Comparison of ENCODE assay signal across 30 cellular contexts in the genomic region with DNA sequence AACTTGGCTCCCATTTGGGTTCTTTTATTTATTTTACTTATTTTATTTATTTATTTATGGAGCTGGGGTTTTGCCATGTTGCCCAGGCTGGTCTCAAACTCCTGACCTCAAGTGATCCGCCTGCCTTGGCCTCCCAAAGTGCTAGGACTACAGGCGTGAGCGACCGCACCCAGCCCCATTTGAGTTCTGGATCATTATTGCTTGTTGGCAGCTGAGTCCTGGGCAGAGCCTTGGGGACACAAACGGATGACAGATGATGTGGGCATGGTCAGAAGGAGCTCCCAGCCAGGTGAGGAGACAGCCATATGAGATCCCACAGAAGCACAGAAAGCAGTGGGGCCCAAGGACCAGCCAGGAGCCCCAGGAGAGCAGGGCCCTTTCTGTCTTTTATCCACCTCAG.
"Had no signal": no experiment of that assay in that cellular context is flagged by ENCODE, and none has a peak within 500 bp of the region (broad histone marks: within the 10 kb centered on the region; RNA-seq: fewer than 3 reads in every experiment).

No MANE protein-coding gene starts in this region.

- DNase-seq: activated CD4-positive, alpha-beta memory T cell treated with anti-CD3 and anti-CD28 coated beads for 36 hours; activated CD4-positive, alpha-beta T cell treated with anti-CD3 and anti-CD28 coated beads for 36 hours; activated CD4-positive, alpha-beta T cell treated with anti-CD3 and anti-CD28 coated beads, Interleukin-2, amount 10 ng/mL, durations not matched to agents 24 days and 14 days; activated CD4-positive, CD25-positive, alpha-beta regulatory T cell; activated CD4-positive, CD25-positive, alpha-beta regulatory T cell treated with anti-CD3 and anti-CD28 coated beads, Interleukin-2, amount 50 U/mL, for 72 hours; activated CD8-positive, alpha-beta memory T cell treated with anti-CD3 and anti-CD28 coated beads, Interleukin-2, amount 10 ng/mL, durations not matched to agents 7 days and 5 days; activated CD8-positive, alpha-beta memory T cell treated with anti-CD3 and anti-CD28 coated beads, Interleukin-2, amount 50 U/mL, for 4 hours; activated CD8-positive, alpha-beta T cell treated with anti-CD3 and anti-CD28 coated beads, Interleukin-2, amount 10 ng/mL, durations not matched to agents 7 days and 5 days; activated naive CD4-positive, alpha-beta T cell treated with anti-CD3 and anti-CD28 coated beads for 36 hours; activated naive CD8-positive, alpha-beta T cell treated with anti-CD3 and anti-CD28 coated beads for 36 hours; activated naive CD8-positive, alpha-beta T cell treated with anti-CD3 and anti-CD28 coated beads, Interleukin-2, amount 50 U/mL, for 24 hours; activated T-cell treated with anti-CD3 and anti-CD28 coated beads, Interleukin-2, amount 50 U/mL, for 1 hour; activated T-cell treated with anti-CD3 and anti-CD28 coated beads, Interleukin-2, amount 50 U/mL, for 48 hours; adrenal gland; amygdala; body of pancreas; central memory CD4-positive, alpha-beta T cell; cerebellar nuclear complex; colonic mucosa; effector CD8-positive, alpha-beta T cell; esophagus squamous epithelium; foreskin melanocyte; T-helper 2 cell had no signal

- H3K4me1 Mint-ChIP-seq: activated CD4-positive, alpha-beta T cell treated with anti-CD3 and anti-CD28 coated beads for 36 hours; activated CD4-positive, alpha-beta T cell treated with anti-CD3 and anti-CD28 coated beads, Interleukin-2, amount 10 ng/mL, durations not matched to agents 24 days and 14 days; activated naive CD4-positive, alpha-beta T cell treated with anti-CD3 and anti-CD28 coated beads, Interleukin-2, amount 50 U/mL, for 24 hours; activated naive CD8-positive, alpha-beta T cell treated with anti-CD3 and anti-CD28 coated beads for 36 hours; activated naive CD8-positive, alpha-beta T cell treated with anti-CD3 and anti-CD28 coated beads, Interleukin-2, amount 50 U/mL, for 24 hours had no signal

- H3K27ac ChIP-seq: adrenal gland, body of pancreas, colonic mucosa, epithelial cell of prostate, esophagus squamous epithelium, gastroesophageal sphincter had no signal

- H3K27me3 Mint-ChIP-seq: activated CD4-positive, alpha-beta T cell treated with anti-CD3 and anti-CD28 coated beads, Interleukin-2, amount 10 ng/mL, durations not matched to agents 24 days and 14 days; activated CD8-positive, alpha-beta memory T cell treated with anti-CD3 and anti-CD28 coated beads, Interleukin-2, amount 10 ng/mL, durations not matched to agents 7 days and 5 days; activated naive CD8-positive, alpha-beta T cell treated with anti-CD3 and anti-CD28 coated beads for 36 hours had no signal

- FAIRE-seq: endometrium, endothelial cell of umbilical vein had no signal

- H3K4me3 Mint-ChIP-seq: activated CD4-positive, alpha-beta memory T cell treated with anti-CD3 and anti-CD28 coated beads for 36 hours; activated CD4-positive, alpha-beta T cell treated with anti-CD3 and anti-CD28 coated beads for 36 hours; activated CD4-positive, alpha-beta T cell treated with anti-CD3 and anti-CD28 coated beads, Interleukin-2, amount 10 ng/mL, durations not matched to agents 24 days and 14 days; activated CD8-positive, alpha-beta memory T cell treated with anti-CD3 and anti-CD28 coated beads, Interleukin-2, amount 10 ng/mL, durations not matched to agents 7 days and 5 days; activated CD8-positive, alpha-beta T cell treated with anti-CD3 and anti-CD28 coated beads, Interleukin-2, amount 10 ng/mL, durations not matched to agents 7 days and 5 days; activated naive CD4-positive, alpha-beta T cell treated with anti-CD3 and anti-CD28 coated beads for 36 hours; activated naive CD4-positive, alpha-beta T cell treated with anti-CD3 and anti-CD28 coated beads, Interleukin-2, amount 50 U/mL, for 24 hours; activated naive CD8-positive, alpha-beta T cell treated with anti-CD3 and anti-CD28 coated beads for 36 hours; activated naive CD8-positive, alpha-beta T cell treated with anti-CD3 and anti-CD28 coated beads, Interleukin-2, amount 50 U/mL, for 24 hours; activated T-helper 1 cell treated with anti-CD3 and anti-CD28 coated beads, Interleukin-12 subunit alpha, Interleukin-12 subunit beta, Interleukin-2, Interleukin-4 antibody, amounts not matched to agents 30 ng/mL and 10 ng/mL and 1 ng/mL, durations not matched to agents 14 hours and 24 hours and 36 hours had no signal

- H3K36me3 Mint-ChIP-seq: activated CD4-positive, alpha-beta memory T cell treated with anti-CD3 and anti-CD28 coated beads for 36 hours; activated CD8-positive, alpha-beta memory T cell treated with anti-CD3 and anti-CD28 coated beads, Interleukin-2, amount 10 ng/mL, durations not matched to agents 7 days and 5 days; activated naive CD4-positive, alpha-beta T cell treated with anti-CD3 and anti-CD28 coated beads, Interleukin-2, amount 50 U/mL, for 24 hours; activated naive CD8-positive, alpha-beta T cell treated with anti-CD3 and anti-CD28 coated beads for 36 hours had no signal

- H3K27ac Mint-ChIP-seq: activated CD4-positive, alpha-beta memory T cell treated with anti-CD3 and anti-CD28 coated beads for 36 hours; activated CD4-positive, alpha-beta T cell treated with anti-CD3 and anti-CD28 coated beads for 36 hours; activated CD4-positive, alpha-beta T cell treated with anti-CD3 and anti-CD28 coated beads, Interleukin-2, amount 10 ng/mL, durations not matched to agents 24 days and 14 days; activated CD8-positive, alpha-beta memory T cell treated with anti-CD3 and anti-CD28 coated beads, Interleukin-2, amount 10 ng/mL, durations not matched to agents 7 days and 5 days; activated CD8-positive, alpha-beta T cell treated with anti-CD3 and anti-CD28 coated beads, Interleukin-2, amount 10 ng/mL, durations not matched to agents 7 days and 5 days; activated naive CD4-positive, alpha-beta T cell treated with anti-CD3 and anti-CD28 coated beads for 36 hours; activated naive CD4-positive, alpha-beta T cell treated with anti-CD3 and anti-CD28 coated beads, Interleukin-2, amount 50 U/mL, for 24 hours; activated naive CD8-positive, alpha-beta T cell treated with anti-CD3 and anti-CD28 coated beads for 36 hours; activated naive CD8-positive, alpha-beta T cell treated with anti-CD3 and anti-CD28 coated beads, Interleukin-2, amount 50 U/mL, for 24 hours; activated T-helper 1 cell treated with anti-CD3 and anti-CD28 coated beads, Interleukin-12 subunit alpha, Interleukin-12 subunit beta, Interleukin-2, Interleukin-4 antibody, amounts not matched to agents 30 ng/mL and 10 ng/mL and 1 ng/mL, durations not matched to agents 14 hours and 24 hours and 36 hours; activated T-helper 2 cell treated with anti-CD3 and anti-CD28 coated beads, Interferon-gamma antibody, Interleukin-2, Interleukin-4, amounts not matched to agents 10 μg/mL and 5 μg/mL and 100 μg/mL, durations not matched to agents 14 hours and 24 hours and 36 hours had no signal

- H3K4me3 ChIP-seq: adrenal gland, body of pancreas, colonic mucosa, esophagus squamous epithelium, gastroesophageal sphincter had no signal

- H3K36me3 ChIP-seq: adrenal gland, colonic mucosa, esophagus squamous epithelium, gastroesophageal sphincter had no signal

- H3K4me1 ChIP-seq: adrenal gland, body of pancreas, colonic mucosa, esophagus squamous epithelium, gastroesophageal sphincter had no signal

- H3K27me3 ChIP-seq: adrenal gland, body of pancreas, colonic mucosa, esophagus squamous epithelium had no signal

- H3K9me3 Mint-ChIP-seq: activated CD4-positive, alpha-beta memory T cell treated with anti-CD3 and anti-CD28 coated beads for 36 hours; activated CD4-positive, alpha-beta T cell treated with anti-CD3 and anti-CD28 coated beads, Interleukin-2, amount 10 ng/mL, durations not matched to agents 24 days and 14 days; activated naive CD4-positive, alpha-beta T cell treated with anti-CD3 and anti-CD28 coated beads for 36 hours; activated naive CD4-positive, alpha-beta T cell treated with anti-CD3 and anti-CD28 coated beads, Interleukin-2, amount 50 U/mL, for 24 hours; activated naive CD8-positive, alpha-beta T cell treated with anti-CD3 and anti-CD28 coated beads for 36 hours; activated naive CD8-positive, alpha-beta T cell treated with anti-CD3 and anti-CD28 coated beads, Interleukin-2, amount 50 U/mL, for 24 hours; activated T-helper 1 cell treated with anti-CD3 and anti-CD28 coated beads, Interleukin-12 subunit alpha, Interleukin-12 subunit beta, Interleukin-2, Interleukin-4 antibody, amounts not matched to agents 30 ng/mL and 10 ng/mL and 1 ng/mL, durations not matched to agents 14 hours and 24 hours and 36 hours; activated T-helper 2 cell treated with anti-CD3 and anti-CD28 coated beads, Interferon-gamma antibody, Interleukin-2, Interleukin-4, amounts not matched to agents 10 μg/mL and 5 μg/mL and 100 μg/mL, durations not matched to agents 14 hours and 24 hours and 36 hours had no signal

- H3K9me3 ChIP-seq: adrenal gland, body of pancreas, colonic mucosa, esophagus squamous epithelium, gastroesophageal sphincter had no signal

- ATAC-seq: activated CD4-positive, alpha-beta T cell treated with anti-CD3 and anti-CD28 coated beads for 36 hours; activated CD8-positive, alpha-beta memory T cell treated with anti-CD3 and anti-CD28 coated beads, Interleukin-2, amount 10 ng/mL, durations not matched to agents 7 days and 5 days; activated CD8-positive, alpha-beta T cell treated with anti-CD3 and anti-CD28 coated beads, Interleukin-2, amount 10 ng/mL, durations not matched to agents 7 days and 5 days; activated naive CD8-positive, alpha-beta T cell treated with anti-CD3 and anti-CD28 coated beads, Interleukin-2, amount 50 U/mL, for 24 hours; body of pancreas; gastroesophageal sphincter had no signal
